In the genomic region with DNA sequence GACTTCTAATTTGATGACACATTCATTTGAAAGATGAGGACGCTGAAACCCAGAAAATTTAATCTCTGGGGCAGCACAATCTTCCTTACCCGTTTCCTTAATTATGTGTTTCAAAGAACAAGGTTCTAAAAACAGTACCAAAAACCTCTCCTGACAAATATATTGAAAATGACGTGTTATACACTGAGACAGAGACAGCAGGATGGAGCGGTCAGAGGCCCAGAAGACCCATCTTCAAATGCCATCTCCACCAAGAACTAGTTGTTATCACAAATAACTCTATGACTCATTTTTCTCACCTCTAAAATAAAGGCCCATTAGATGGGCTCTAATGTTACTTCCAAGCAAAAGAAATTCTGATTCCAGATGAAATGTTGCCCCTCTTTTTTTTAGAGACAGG, we compare ENCODE assay signal across 1 cellular context.
TF ChIP-seq lines count a peak whose summit lies in the region.

No MANE protein-coding gene starts in this region.

TF ChIP-seq in endothelial cell of umbilical vein, 7 proteins besides CTCF, POLR2A, EP300 and RAD21:
- TF ChIP-seq FOS (IDR thresholded peaks at IDR 0.05; ENCODE audit: borderline replicate concordance, insufficient read depth, low read length) (no peak), POLR2AphosphoS5 (IDR thresholded peaks at IDR 0.05; ENCODE audit: insufficient read depth, low read depth, low read length) (no peak), JUN (IDR thresholded peaks at IDR 0.05; ENCODE audit: borderline replicate concordance, insufficient read depth, insufficient read length, low read depth) (no peak), MYC (IDR thresholded peaks at IDR 0.05; ENCODE audit: low read depth, low read length) (no peak), GATA2 (IDR thresholded peaks at IDR 0.05; ENCODE audit: insufficient read depth, insufficient read length, low read depth, low read length) (no peak), EZH2 (IDR thresholded peaks at IDR 0.05; ENCODE audit: borderline replicate concordance, low read depth, low read length, severe bottlenecking) (no peak)
- TF ChIP-seq, protein P1, sequence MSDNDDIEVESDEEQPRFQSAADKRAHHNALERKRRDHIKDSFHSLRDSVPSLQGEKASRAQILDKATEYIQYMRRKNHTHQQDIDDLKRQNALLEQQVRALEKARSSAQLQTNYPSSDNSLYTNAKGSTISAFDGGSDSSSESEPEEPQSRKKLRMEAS (IDR thresholded peaks at IDR 0.05; ENCODE audit: insufficient read depth, insufficient read length), result no peak
